Comparison of ENCODE assay signal across 11 cellular contexts in the genomic region with DNA sequence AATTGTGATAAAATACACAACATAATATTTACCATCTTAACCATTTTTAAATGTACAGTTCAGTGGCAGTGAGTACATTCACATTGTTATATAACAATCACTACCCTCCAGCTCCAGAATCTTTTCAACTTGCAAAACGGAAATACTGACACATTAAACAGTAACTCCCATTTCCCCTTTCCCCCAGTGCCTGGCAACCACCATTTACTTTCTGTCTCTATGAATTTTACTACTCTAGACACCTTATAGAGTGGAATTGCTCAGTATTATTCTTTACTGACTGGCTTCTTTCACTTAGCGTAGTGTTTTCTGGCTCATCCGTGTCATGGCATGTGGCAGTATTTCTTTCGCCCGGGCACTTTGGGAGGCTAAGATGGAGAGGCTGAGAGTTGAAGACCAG. TPM values are rescaled to one million over a fixed set of nuclear protein-coding genes. Genes with fewer than 3 reads are reported as not detected.
DNase-seq lines count a peak whose midpoint lies in the region; ATAC-seq and TF ChIP-seq lines count a peak whose summit lies in the region.
"Had no signal": no experiment of that assay in that cellular context is flagged by ENCODE, and none has a peak within 500 bp of the region (broad histone marks: within the 10 kb centered on the region; RNA-seq: fewer than 3 reads in every experiment).

No MANE protein-coding gene starts in this region.

- H3K27me3 Mint-ChIP-seq in mesothelial cell of epicardium (ENCODE audit: low read depth) (no peaks in the 10 kb centered on the region), endodermal cell (ENCODE audit: insufficient read depth) (no peaks in the 10 kb centered on the region)
- H3K27me3 Mint-ChIP-seq: natural killer cell treated with Interleukin-12 subunit alpha and Interleukin-12 subunit beta and Interleukin-15 and Interleukin-18, amount 100 ng/mL, for 72 hours had no signal

- DNase-seq in activated CD4-positive, CD25-positive, alpha-beta regulatory T cell treated with anti-CD3 and anti-CD28 coated beads, Interleukin-2, amount 50 U/mL, for 72 hours = no peak
- DNase-seq in left lung (no peak), mesothelial cell of epicardium (ENCODE audit: low spot score in 2 of 2, unreplicated experiment in 2 of 2) (no peak), endodermal cell (no peak), amygdala (lab: John Stamatoyannopoulos, UW) (no peak)

- TF ChIP-seq CTCF in left lung (IDR thresholded peaks at IDR 0.05) (no peak), mesothelial cell of epicardium (IDR thresholded peaks at IDR 0.05; ENCODE audit: unreplicated experiment) (no peak), endodermal cell (conservative IDR thresholded peaks at IDR 0.05) (no peak)

- H3K36me3 Mint-ChIP-seq in mesothelial cell of epicardium = peaks cover 5% of the 10 kb centered on the region
- peaks cover 10% of the 10 kb centered on the region for H3K36me3 Mint-ChIP-seq in endodermal cell (ENCODE audit: low read depth)
- H3K36me3 Mint-ChIP-seq: natural killer cell treated with Interleukin-12 subunit alpha and Interleukin-12 subunit beta and Interleukin-15 and Interleukin-18, amount 100 ng/mL, for 72 hours had no signal

- no peak overlapping the region for H3K9ac ChIP-seq in endodermal cell (ENCODE audit: extremely low read depth, low read length, poor library complexity, severe bottlenecking)

- intact Hi-C loops in left lung (cut with DNase I) = no loop called here

- H3K4me3 ChIP-seq in left lung (no peak overlapping the region), endodermal cell (ENCODE audit: low read length) (no peak overlapping the region)

- H3K27ac ChIP-seq in left lung = peak overlapping the region in 1 of 2 donors; percentile 65
- no peak overlapping the region for H3K27ac ChIP-seq in endodermal cell (ENCODE audit: low read depth, low read length)
- H3K27ac ChIP-seq: 22Rv1 had no signal

- H3K9me3 ChIP-seq in left lung (no peaks in the 10 kb centered on the region), endodermal cell (ENCODE audit: control insufficient read depth, low read length) (no peaks in the 10 kb centered on the region)

- peak; percentile 25 to 63 for ATAC-seq in activated CD4-positive, CD25-positive, alpha-beta regulatory T cell treated with anti-CD3 and anti-CD28 coated beads, Interleukin-2, amount 50 U/mL, for 24 hours
- ATAC-seq in GM21717 (IDR thresholded peaks at IDR 0.05; ENCODE audit: unreplicated experiment) = peak; percentile 73
- ATAC-seq in HG03565 (IDR thresholded peaks at IDR 0.05; ENCODE audit: unreplicated experiment) = peak; percentile 37
- peak; percentile 35 for ATAC-seq in left lung
- ATAC-seq: natural killer cell treated with Interleukin-12 subunit alpha and Interleukin-12 subunit beta and Interleukin-15 and Interleukin-18, amount 100 ng/mL, for 72 hours had no signal

- peaks cover 0 to 9% of the 10 kb centered on the region in 2 donors for H3K36me3 ChIP-seq in left lung
- H3K36me3 ChIP-seq in endodermal cell (ENCODE audit: control insufficient read depth, insufficient read depth, low read length) = peaks cover 18% of the 10 kb centered on the region

- no peaks in the 10 kb centered on the region for H3K27me3 ChIP-seq in left lung
- H3K27me3 ChIP-seq in endodermal cell (ENCODE audit: control insufficient read depth, insufficient read depth, low read length, poor library complexity, severe bottlenecking) = no peaks in the 10 kb centered on the region

- H3K4me1 Mint-ChIP-seq in mesothelial cell of epicardium (peaks cover 6% of the 10 kb centered on the region), endodermal cell (peaks cover 11% of the 10 kb centered on the region)

- H3K9me3 Mint-ChIP-seq in mesothelial cell of epicardium (no peaks in the 10 kb centered on the region), endodermal cell (no peaks in the 10 kb centered on the region)
- H3K9me3 Mint-ChIP-seq: natural killer cell treated with Interleukin-12 subunit alpha and Interleukin-12 subunit beta and Interleukin-15 and Interleukin-18, amount 100 ng/mL, for 72 hours had no signal

- H3K4me3 Mint-ChIP-seq in mesothelial cell of epicardium (no peak overlapping the region), endodermal cell (no peak overlapping the region)
- H3K4me3 Mint-ChIP-seq: natural killer cell treated with Interleukin-12 subunit alpha and Interleukin-12 subunit beta and Interleukin-15 and Interleukin-18, amount 100 ng/mL, for 72 hours had no signal

- WGBS in endodermal cell (ENCODE audit: insufficient coverage in 1 of 2, insufficient read length in 1 of 2), 2 experiments = 76 to 88% methylated on average over 2 to 5 of the region's 5 CpGs

- H3K4me1 ChIP-seq in left lung = peaks cover 0 to 36% of the 10 kb centered on the region in 2 donors
- H3K4me1 ChIP-seq in endodermal cell (ENCODE audit: control insufficient read depth, insufficient read depth, low read length) = no peaks in the 10 kb centered on the region

- H3K27ac Mint-ChIP-seq in mesothelial cell of epicardium (no peak overlapping the region), endodermal cell (no peak overlapping the region)
- H3K27ac Mint-ChIP-seq: natural killer cell treated with Interleukin-12 subunit alpha and Interleukin-12 subunit beta and Interleukin-15 and Interleukin-18, amount 100 ng/mL, for 72 hours had no signal

RNA-seq across cellular contexts. Expression of gene FASTKD2, which starts 32.6 kb away (rescaled TPM):
- total RNA-seq in left lung = 10 to 100 TPM; 21.8 to 26.8 TPM
- 26.2 to 29.5 TPM (median 28.4 TPM) in 3 replicates for total RNA-seq in mesothelial cell of epicardium
- 10 to 100 TPM; 31.3 to 31.6 TPM for total RNA-seq in endodermal cell
- polyA plus RNA-seq in endodermal cell (2013, experiment 1 of 2) = 32.7 TPM
- polyA plus RNA-seq in endodermal cell (2013, experiment 2 of 2) = 29.8 TPM

RNA-seq across cellular contexts. Expression of gene MDH1B, which starts 32.9 kb away (rescaled TPM):
- total RNA-seq in left lung (1 to 10 TPM in 1 of 2 donors, under 1 TPM in 1; 0.52 to 2.5 TPM), mesothelial cell of epicardium (0.89 to 1.3 TPM (median 1.1 TPM) in 3 replicates), endodermal cell (1 to 10 TPM; 1.5 to 2.9 TPM)
- 1.7 TPM for polyA plus RNA-seq in endodermal cell (2013, experiment 1 of 2)
- 1.4 TPM for polyA plus RNA-seq in endodermal cell (2013, experiment 2 of 2)
- total RNA-seq: bronchial epithelial cell had no signal
